1 cellular context compared by ENCODE assay signal in genomic region chr7:979886-980571, GRCh38.
TF ChIP-seq lines count a peak whose summit lies in the region.

No MANE protein-coding gene starts in this region.

TF ChIP-seq in K562, 482 proteins besides CTCF, POLR2A, EP300 and RAD21:
- TF ChIP-seq ZNF785 (CRISPR knock-in tag; IDR thresholded peaks at IDR 0.05) (no peak), ZNF780A (CRISPR knock-in tag; IDR thresholded peaks at IDR 0.05) (no peak), ZFP36 (IDR thresholded peaks at IDR 0.05; ENCODE audit: low read depth, low read length, partially characterized antibody) (no peak), COPS2 (conservative IDR thresholded peaks at IDR 0.05) (no peak), TFE3 (CRISPR knock-in tag; IDR thresholded peaks at IDR 0.05) (no peak), MLLT1 (IDR thresholded peaks at IDR 0.05) (no peak), ZNF280A (IDR thresholded peaks at IDR 0.05; ENCODE audit: low read depth, partially characterized antibody) (no peak), CEBPB (tag; IDR thresholded peaks at IDR 0.05) (no peak), CREB5 (CRISPR knock-in tag; IDR thresholded peaks at IDR 0.05) (no peak), SAP30 (IDR thresholded peaks at IDR 0.05; ENCODE audit: borderline replicate concordance, insufficient read depth, low read depth, low read length, poor library complexity, severe bottlenecking) (no peak)
